In genomic region chr4:77800483-77801259, GRCh38 we compare ENCODE assay signal across 10 cellular contexts. TPM values are rescaled to one million over a fixed set of nuclear protein-coding genes. Genes with fewer than 3 reads are reported as not detected.
DNase-seq lines count a peak whose midpoint lies in the region; ATAC-seq, FAIRE-seq and TF ChIP-seq lines count a peak whose summit lies in the region.
"Had no signal": no experiment of that assay in that cellular context is flagged by ENCODE, and none has a peak within 500 bp of the region (broad histone marks: within the 10 kb centered on the region; RNA-seq: fewer than 3 reads in every experiment).

No MANE protein-coding gene starts in this region.

- H2AK5ac ChIP-seq in neuronal stem cell (ENCODE audit: low read depth, low read length) = no peak overlapping the region

- POLR2A ChIA-PET in CD4-positive, alpha-beta T cell (lab: Charles Lee) = interaction anchor here (0.8 to 3.8 kb wide), 14 partner anchors 10 to 70 kb away, joined by 3 to 63 read pairs (median 5); partner anchors contain the start of genes CNOT6L and MRPL1
- POLR2A ChIA-PET in OCI-LY7 (lab: Charles Lee) = interaction anchor here (0.6 to 3.7 kb wide), 10 partner anchors 9 to 1693 kb away, joined by 3 to 30 read pairs (median 4); no protein-coding TSS in a partner anchor
- POLR2A ChIA-PET in endothelial cell of umbilical vein (lab: Charles Lee) = interaction anchor here (0.6 to 0.7 kb wide), 3 partner anchors 11 to 643 kb away, joined by 3 read pairs; no protein-coding TSS in a partner anchor

- peaks cover 48% of the 10 kb centered on the region for H3K36me3 Mint-ChIP-seq in CD4-positive, alpha-beta T cell (ENCODE audit: low read depth)

- peak overlapping the region; percentile 75 for H3K4me3 Mint-ChIP-seq in CD4-positive, alpha-beta T cell

- H3K79me1 ChIP-seq in neuronal stem cell (ENCODE audit: low read depth, low read length) = no peaks in the 10 kb centered on the region

- no peak for TF ChIP-seq CTCF in CD4-positive, alpha-beta T cell (IDR thresholded peaks at IDR 0.05)
- TF ChIP-seq CTCF in OCI-LY7 (conservative IDR thresholded peaks at IDR 0.05; ENCODE audit: low read length) (no peak), endothelial cell of umbilical vein (IDR thresholded peaks at IDR 0.05; ENCODE audit: extremely low read depth in 1 of 2, insufficient read depth in 1 of 2, low read depth in 1 of 2, low read length in 2 of 2) (no peak)

- no peak overlapping the region for H4K91ac ChIP-seq in neuronal stem cell (ENCODE audit: low read depth, low read length, poor library complexity)

- H3K9ac ChIP-seq in endothelial cell of umbilical vein (replicated peaks; ENCODE audit: extremely low read depth, insufficient read depth, low read length) (no peak overlapping the region), neuronal stem cell (ENCODE audit: low read depth, low read length, poor library complexity) (no peak overlapping the region)

- H3K9me1 ChIP-seq in endothelial cell of umbilical vein (replicated peaks; ENCODE audit: control insufficient read depth, extremely low read depth, insufficient read depth, low read length) = no peaks in the 10 kb centered on the region

- no peak for FAIRE-seq in endothelial cell of umbilical vein (lab: Jason Lieb, UNC)

- TF ChIP-seq POLR2A in endothelial cell of umbilical vein (IDR thresholded peaks at IDR 0.05; ENCODE audit: low read depth, low read length) = no peak

- peak; percentile 3 for ATAC-seq in CD4-positive, alpha-beta T cell (ENCODE audit: poor library complexity)

- H3K79me2 ChIP-seq in OCI-LY7 (ENCODE audit: insufficient read depth, low read depth, low read length) (peaks cover 100% of the 10 kb centered on the region), endothelial cell of umbilical vein (ENCODE audit: control insufficient read depth, insufficient read depth, low read length) (peaks cover 92% of the 10 kb centered on the region)

- WGBS in neuronal stem cell (ENCODE audit: extremely low coverage in 2 of 2, insufficient read length in 2 of 2, insufficient replicate concordance in 1 of 2), 2 donors = no CpG with 5 or more reads among the region's 2 CpGs

- H4K8ac ChIP-seq in neuronal stem cell (ENCODE audit: low read depth, low read length) = no peak overlapping the region

- peaks cover 88% of the 10 kb centered on the region for H3K4me1 Mint-ChIP-seq in CD4-positive, alpha-beta T cell (ENCODE audit: low read depth)

- peak overlapping the region; percentile 77 for H3K27ac Mint-ChIP-seq in CD4-positive, alpha-beta T cell
- H3K27ac Mint-ChIP-seq: progenitor cell of endocrine pancreas had no signal

- CTCF ChIA-PET in CD4-positive, alpha-beta T cell (lab: Charles Lee) = interaction anchor here (1.2 to 2.4 kb wide), 6 partner anchors 10 to 61 kb away, joined by 3 to 14 read pairs (median 4); partner anchors contain the start of gene MRPL1
- CTCF ChIA-PET in OCI-LY7 (lab: Charles Lee; ENCODE audit: unreplicated experiment) (no interaction called here), endothelial cell of umbilical vein (lab: Charles Lee) (interaction anchor here (0.6 to 2.3 kb wide), 12 partner anchors 8 to 259 kb away, joined by 3 to 8 read pairs (median 4); partner anchors contain the start of gene MRPL1)

- dilution Hi-C loops in endothelial cell of umbilical vein (cut with MboI; ENCODE audit: extremely low pct_ligation_motif_present, low sequenced_read_pairs) = no loop called here

- no peak overlapping the region for H3K23ac ChIP-seq in neuronal stem cell (ENCODE audit: low read depth, low read length, poor library complexity)

- H3K36me3 ChIP-seq in OCI-LY7 (ENCODE audit: insufficient read depth, low read length) (peaks cover 53% of the 10 kb centered on the region), endothelial cell of umbilical vein (ENCODE audit: control insufficient read depth in 2 of 2, extremely low read depth in 1 of 2, insufficient read depth in 2 of 2, low read length in 2 of 2) (no peaks in the 10 kb centered on the region), neuronal stem cell (replicated peaks in 1 of 2; ENCODE audit: control insufficient read depth in 2 of 2, insufficient read depth in 2 of 2, low read length in 2 of 2) (no peaks in the 10 kb centered on the region), SJCRH30 (peaks cover 2% of the 10 kb centered on the region; the same call in 1 of the 2 replicates)

- H3K18ac ChIP-seq in neuronal stem cell (ENCODE audit: low read length) = no peak overlapping the region

- H2BK120ac ChIP-seq in neuronal stem cell (ENCODE audit: low read depth, low read length) = no peak overlapping the region

- no TSS peak for BruUV-seq in OCI-LY7 (replicated peaks; lab: Mats Ljungman, UMichigan)
- TSS peak; percentile 35 for BruUV-seq in endothelial cell of umbilical vein (replicated peaks; lab: Mats Ljungman, UMichigan)

- no peak overlapping the region for H2BK12ac ChIP-seq in neuronal stem cell (ENCODE audit: low read length)

- H3K27me3 Mint-ChIP-seq in CD4-positive, alpha-beta T cell = no peaks in the 10 kb centered on the region
- H3K27me3 Mint-ChIP-seq: progenitor cell of endocrine pancreas had no signal

- peaks cover 29% of the 10 kb centered on the region for H3K4me1 ChIP-seq in OCI-LY7 (ENCODE audit: insufficient read depth, low read length, poor library complexity, severe bottlenecking)
- H3K4me1 ChIP-seq in endothelial cell of umbilical vein (ENCODE audit: control insufficient read depth, extremely low read depth, insufficient read depth, low read length) = peaks cover 20% of the 10 kb centered on the region
- peaks cover 3 to 10% of the 10 kb centered on the region in 2 donors for H3K4me1 ChIP-seq in neuronal stem cell (ENCODE audit: control insufficient read depth in 2 of 2, insufficient read depth in 1 of 2, low read depth in 1 of 2, low read length in 2 of 2)
- H3K4me1 ChIP-seq in SJCRH30 = peaks cover 2% of the 10 kb centered on the region; the same call in 1 of the 2 replicates

- H3K27ac ChIP-seq in CD4-positive, alpha-beta T cell (ENCODE audit: low read depth, low read length) = no peak overlapping the region
- H3K27ac ChIP-seq in OCI-LY7 (ENCODE audit: low read depth, low read length, poor library complexity, severe bottlenecking) (peak overlapping the region; percentile 29), endothelial cell of umbilical vein (ENCODE audit: insufficient read depth, low read depth, low read length) (peak overlapping the region; percentile 57), neuronal stem cell (replicated peaks; ENCODE audit: low read length) (no peak overlapping the region), SJCRH30 (no peak overlapping the region)

- DNase-seq in CD4-positive, alpha-beta T cell = no peak
- no peak for DNase-seq in OCI-LY7 (ENCODE audit: low spot score)
- DNase-seq in endothelial cell of umbilical vein (ENCODE audit: low read depth, low spot score) = peak; percentile 74
- no peak for DNase-seq in neuronal stem cell (ENCODE audit: low spot score)
- no peak for DNase-seq in SJCRH30
- DNase-seq in foreskin melanocyte = no peak
- no peak for DNase-seq in NCI-H1092 (lab: John Stamatoyannopoulos, UW)
- DNase-seq in NCI-H187 treated with DMSO at 0.1 percent for 48 hours (lab: John Stamatoyannopoulos, UW) = no peak
- DNase-seq: DMS79 treated with DMSO at 0.1 percent for 48 hours had no signal

- peak overlapping the region; percentile 50 for H3K4me2 ChIP-seq in OCI-LY7 (ENCODE audit: low read length)
- peak overlapping the region; percentile 51 for H3K4me2 ChIP-seq in endothelial cell of umbilical vein (ENCODE audit: insufficient read depth, low read length)
- H3K4me2 ChIP-seq in neuronal stem cell (ENCODE audit: insufficient read depth, low read length, poor library complexity, severe bottlenecking) = no peak overlapping the region

- H2BK15ac ChIP-seq in neuronal stem cell (ENCODE audit: low read length) = no peak overlapping the region

- peaks cover 27% of the 10 kb centered on the region for H4K20me1 ChIP-seq in OCI-LY7 (ENCODE audit: insufficient read depth, low read length)
- H4K20me1 ChIP-seq in endothelial cell of umbilical vein (replicated peaks; ENCODE audit: control insufficient read depth, extremely low read depth, insufficient read depth, low read length) = peaks cover 3% of the 10 kb centered on the region

- no peaks in the 10 kb centered on the region for H3K9me3 ChIP-seq in CD4-positive, alpha-beta T cell (ENCODE audit: control insufficient read depth, low read length)
- H3K9me3 ChIP-seq in OCI-LY7 (ENCODE audit: low read length) = peaks cover 18% of the 10 kb centered on the region; the same call in 1 of the 2 replicates
- no peaks in the 10 kb centered on the region for H3K9me3 ChIP-seq in endothelial cell of umbilical vein (replicated peaks; ENCODE audit: control insufficient read depth, insufficient read depth, low read length)
- no peaks in the 10 kb centered on the region for H3K9me3 ChIP-seq in neuronal stem cell (replicated peaks in 1 of 2; ENCODE audit: control insufficient read depth in 2 of 2, insufficient read depth in 1 of 2, low read depth in 1 of 2, low read length in 2 of 2)
- H3K9me3 ChIP-seq in SJCRH30 (replicated peaks) = no peaks in the 10 kb centered on the region

- H3K9me3 Mint-ChIP-seq in CD4-positive, alpha-beta T cell = peaks cover 3% of the 10 kb centered on the region

- no peaks in the 10 kb centered on the region for H3K27me3 ChIP-seq in CD4-positive, alpha-beta T cell (ENCODE audit: control insufficient read depth, insufficient read depth, low read length)
- no peaks in the 10 kb centered on the region for H3K27me3 ChIP-seq in endothelial cell of umbilical vein (ENCODE audit: control insufficient read depth in 2 of 2, insufficient read depth in 2 of 2, low read length in 2 of 2)
- H3K27me3 ChIP-seq in neuronal stem cell (ENCODE audit: control insufficient read depth in 3 of 3, insufficient read depth in 3 of 3, low read depth in 1 of 3, low read length in 3 of 3) = no peaks in the 10 kb centered on the region
- no peaks in the 10 kb centered on the region for H3K27me3 ChIP-seq in SJCRH30

- H3K14ac ChIP-seq in neuronal stem cell (ENCODE audit: low read length) = no peak overlapping the region

- H3K4ac ChIP-seq in neuronal stem cell (ENCODE audit: low read length) = no peak overlapping the region

- H3K4me3 ChIP-seq in OCI-LY7 (ENCODE audit: low read depth, low read length, poor library complexity, severe bottlenecking) (peak overlapping the region; percentile 15), endothelial cell of umbilical vein (replicated peaks in 1 of 3; ENCODE audit: insufficient read depth in 1 of 3, low read depth in 1 of 3, low read length in 3 of 3) (no peak overlapping the region), neuronal stem cell (ENCODE audit: low read length in 2 of 2) (no peak overlapping the region), SJCRH30 (no peak overlapping the region)

- intact Hi-C loops in CD4-positive, alpha-beta T cell (cut with DNase I, micrococcal nuclease) = loop anchor here in 1 of 2 experiments (5.0 kb wide), 1 partner anchor 48 kb away; no protein-coding TSS in a partner anchor
- intact Hi-C loops in OCI-LY7 (cut with micrococcal nuclease; ENCODE audit: unreplicated experiment) (no loop called here), endothelial cell of umbilical vein (cut with micrococcal nuclease) (no loop called here)

- H3K9me2 ChIP-seq in OCI-LY7 (ENCODE audit: insufficient read depth, low read length) = no peaks in the 10 kb centered on the region

- H2BK5ac ChIP-seq in neuronal stem cell (ENCODE audit: low read length) = no peak overlapping the region

- H2AFZ ChIP-seq in OCI-LY7 (ENCODE audit: low read length) (no peak overlapping the region), endothelial cell of umbilical vein (ENCODE audit: low read depth, low read length) (no peak overlapping the region), neuronal stem cell (ENCODE audit: low read length) (peak overlapping the region; percentile 24)

RNA-seq across cellular contexts. Expression of gene CNOT6L, which starts 18.5 kb away (rescaled TPM):
- 100 to 1,000 TPM; 216 to 234 TPM for total RNA-seq in CD4-positive, alpha-beta T cell
- 17.3 and 21.4 TPM in 2 replicates for total RNA-seq in OCI-LY7 (2014; rRNA removed; shearing (Covaris generic))
- 112 and 122 TPM in 2 replicates for total RNA-seq in OCI-LY7 (2022)
- total RNA-seq in endothelial cell of umbilical vein = 60.7 and 66.8 TPM in 2 replicates
- polyA plus RNA-seq in endothelial cell of umbilical vein = 7.7 and 8.5 TPM in 2 replicates
- polyA plus RNA-seq in endothelial cell of umbilical vein (2011; cell fraction: cytosol; rRNA removed) = 13.4 and 13.6 TPM in 2 replicates
- polyA plus RNA-seq in endothelial cell of umbilical vein (2011; cell fraction: nucleus; rRNA removed) = 24.0 and 28.1 TPM in 2 replicates
- 16.4 and 23.5 TPM in 2 replicates for polyA plus RNA-seq in endothelial cell of umbilical vein (2012)
- polyA minus RNA-seq in endothelial cell of umbilical vein = 72.2 and 80.7 TPM in 2 replicates
- polyA minus RNA-seq in endothelial cell of umbilical vein (2011; cell fraction: cytosol; rRNA and poly(A)+ RNA removed) = 10.4 TPM
- polyA minus RNA-seq in endothelial cell of umbilical vein (2011; cell fraction: nucleus; rRNA and poly(A)+ RNA removed) = 61.8 and 92.4 TPM in 2 replicates
- 4.7 TPM for polyA plus RNA-seq in neuronal stem cell (2013, experiment 1 of 2)
- 5.0 TPM for polyA plus RNA-seq in neuronal stem cell (2013, experiment 2 of 2)
- 26.0 and 31.9 TPM in 2 replicates for total RNA-seq in SJCRH30 (2014; rRNA removed; shearing (Covaris generic))

Comparison
In these comparisons a context has a peak if more than half of its experiments do, and no peak if none do; other contexts are left out.
1. H3K27ac ChIP-seq: peak in OCI-LY7 (single experiment) and endothelial cell of umbilical vein (single experiment); none in CD4-positive, alpha-beta T cell (single experiment), neuronal stem cell (single experiment) and SJCRH30 (single experiment).